ENCODE assay signal across 1 cellular context in the genomic region with DNA sequence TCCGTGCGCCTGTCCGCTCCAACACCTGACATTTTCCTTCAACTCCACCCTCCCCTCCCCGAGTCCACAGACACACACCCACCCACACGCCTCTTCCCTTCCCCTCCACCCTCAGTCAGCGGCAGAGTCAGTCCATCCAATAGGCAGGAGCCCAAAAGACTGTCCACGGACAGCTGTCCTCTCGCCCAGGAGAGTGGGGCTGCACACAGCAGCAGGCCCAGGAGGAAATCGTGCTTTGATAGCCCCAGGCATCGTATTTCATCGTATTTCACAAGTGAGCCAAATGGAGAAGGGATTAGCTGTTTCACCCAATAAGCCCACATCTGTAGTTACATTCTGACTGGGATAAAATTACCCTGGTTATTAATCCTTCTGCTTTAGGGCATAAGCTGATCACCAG.
TF ChIP-seq lines count a peak whose summit lies in the region.

No MANE protein-coding gene starts in this region.

TF ChIP-seq in H1, 55 proteins besides CTCF, POLR2A, EP300 and RAD21 (continued from another document):
- TF ChIP-seq TEAD4 (IDR thresholded peaks at IDR 0.05; ENCODE audit: low read depth, low read length) (no peak), YY1 (IDR thresholded peaks at IDR 0.05; ENCODE audit: low read depth, low read length) (no peak)
- TF ChIP-seq, protein P1, sequence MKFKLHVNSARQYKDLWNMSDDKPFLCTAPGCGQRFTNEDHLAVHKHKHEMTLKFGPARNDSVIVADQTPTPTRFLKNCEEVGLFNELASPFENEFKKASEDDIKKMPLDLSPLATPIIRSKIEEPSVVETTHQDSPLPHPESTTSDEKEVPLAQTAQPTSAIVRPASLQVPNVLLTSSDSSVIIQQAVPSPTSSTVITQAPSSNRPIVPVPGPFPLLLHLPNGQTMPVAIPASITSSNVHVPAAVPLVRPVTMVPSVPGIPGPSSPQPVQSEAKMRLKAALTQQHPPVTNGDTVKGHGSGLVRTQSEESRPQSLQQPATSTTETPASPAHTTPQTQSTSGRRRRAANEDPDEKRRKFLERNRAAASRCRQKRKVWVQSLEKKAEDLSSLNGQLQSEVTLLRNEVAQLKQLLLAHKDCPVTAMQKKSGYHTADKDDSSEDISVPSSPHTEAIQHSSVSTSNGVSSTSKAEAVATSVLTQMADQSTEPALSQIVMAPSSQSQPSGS (IDR thresholded peaks at IDR 0.05; ENCODE audit: low read length) = no peak
